Comparison of ENCODE assay signal across 8 cellular contexts in genomic region chr11:12235945-12236743, GRCh38.
DNase-seq lines count a peak whose midpoint lies in the region; ATAC-seq and TF ChIP-seq lines count a peak whose summit lies in the region.

No MANE protein-coding gene starts in this region.

- H3K27ac ChIP-seq in SJCRH30 (peak overlapping the region; percentile 64), smooth muscle cell (ENCODE audit: low read depth) (peak overlapping the region; percentile 99)

- H3F3A ChIP-seq in smooth muscle cell (ENCODE audit: low read depth): peaks cover 19% of the 10 kb centered on the region

- no peaks in the 10 kb centered on the region for H3K79me2 ChIP-seq in smooth muscle cell (ENCODE audit: low read depth)

- ATAC-seq in GM21390 (IDR thresholded peaks at IDR 0.05; ENCODE audit: unreplicated experiment): peak; percentile 68

- H3K9ac ChIP-seq in smooth muscle cell (ENCODE audit: low read depth): peak overlapping the region; percentile 24

- peaks cover 35% of the 10 kb centered on the region for H3K4me1 ChIP-seq in SJCRH30
- H3K4me1 ChIP-seq in smooth muscle cell (ENCODE audit: low read depth): peaks cover 7% of the 10 kb centered on the region

- H2AFZ ChIP-seq in smooth muscle cell (ENCODE audit: low read depth): no peak overlapping the region

- no peaks in the 10 kb centered on the region for H3K36me3 ChIP-seq in SJCRH30
- H3K36me3 ChIP-seq in smooth muscle cell (ENCODE audit: low read depth): peaks cover 6% of the 10 kb centered on the region

- peak; percentile 40; the same call in 1 of the 2 replicates for TF ChIP-seq EP300 in Ishikawa (IDR thresholded peaks at IDR 0.05; ENCODE audit: borderline replicate concordance)

- H3K27me3 ChIP-seq in SJCRH30: no peaks in the 10 kb centered on the region
- H3K27me3 ChIP-seq in smooth muscle cell (ENCODE audit: low read depth): no peaks in the 10 kb centered on the region

- DNase-seq in ELR (ENCODE audit: low read depth): peak; percentile 79
- DNase-seq in SJCRH30: peak; percentile 85 to 92
- DNase-seq in amniotic stem cell (lab: John Stamatoyannopoulos, UW): peak; percentile 17
- peak; percentile 8 to 64 for DNase-seq in hippocampal formation (lab: John Stamatoyannopoulos, UW)
- no peak for DNase-seq in smooth muscle cell (lab: John Stamatoyannopoulos, UW; ENCODE audit: unreplicated experiment)
- no peak for DNase-seq in mesenteric fat pad (ENCODE audit: low spot score)

- TF ChIP-seq CTCF in smooth muscle cell (IDR thresholded peaks at IDR 0.05; ENCODE audit: borderline replicate concordance, insufficient read depth, poor library complexity, severe bottlenecking): peak; percentile 62

- 60% methylated on average over 13 of the region's 13 CpGs for WGBS in smooth muscle cell (ENCODE audit: low lambda C conversion rate)

- peak; percentile 74 for TF ChIP-seq RAD21 in Ishikawa (IDR thresholded peaks at IDR 0.05; ENCODE audit: low read depth)

- H3K4me2 ChIP-seq in smooth muscle cell: no peak overlapping the region

- H3K9me3 ChIP-seq in SJCRH30 (replicated peaks) (no peaks in the 10 kb centered on the region), smooth muscle cell (replicated peaks; ENCODE audit: low read depth) (no peaks in the 10 kb centered on the region)

- peak overlapping the region; percentile 3; the same call in 1 of the 2 replicates for H3K4me3 ChIP-seq in SJCRH30
- H3K4me3 ChIP-seq in smooth muscle cell: no peak overlapping the region

- no peaks in the 10 kb centered on the region for H4K20me1 ChIP-seq in smooth muscle cell (ENCODE audit: low read depth)

TF ChIP-seq in Ishikawa, 13 proteins besides CTCF, POLR2A, EP300 and RAD21:
- no peak for TF ChIP-seq CREB1 (IDR thresholded peaks at IDR 0.05; ENCODE audit: low read depth)
- TF ChIP-seq USF1 (IDR thresholded peaks at IDR 0.05): no peak
- TF ChIP-seq CEBPB (IDR thresholded peaks at IDR 0.05): no peak
- TF ChIP-seq REST (IDR thresholded peaks at IDR 0.05; ENCODE audit: low read depth): no peak
- no peak for TF ChIP-seq TAF1 (IDR thresholded peaks at IDR 0.05; ENCODE audit: low read depth)
- TF ChIP-seq TCF12 (IDR thresholded peaks at IDR 0.05; ENCODE audit: low read depth): 0 out of 2 replicates have a peak, but pooled peaks have one; percentile 12
- no peak for TF ChIP-seq YY1 (IDR thresholded peaks at IDR 0.05; ENCODE audit: low read depth)
- TF ChIP-seq NFIC (IDR thresholded peaks at IDR 0.05): no peak

Comparison
In these comparisons a context has a peak if more than half of its experiments do, and no peak if none do; other contexts are left out.
1. DNase-seq: peak in ELR (single experiment), SJCRH30 (2 of 2), amniotic stem cell (single experiment) and hippocampal formation (2 of 2); none in smooth muscle cell (single experiment) and mesenteric fat pad (single experiment).